Comparison of ENCODE assay signal across 15 cellular contexts in the genomic region with DNA sequence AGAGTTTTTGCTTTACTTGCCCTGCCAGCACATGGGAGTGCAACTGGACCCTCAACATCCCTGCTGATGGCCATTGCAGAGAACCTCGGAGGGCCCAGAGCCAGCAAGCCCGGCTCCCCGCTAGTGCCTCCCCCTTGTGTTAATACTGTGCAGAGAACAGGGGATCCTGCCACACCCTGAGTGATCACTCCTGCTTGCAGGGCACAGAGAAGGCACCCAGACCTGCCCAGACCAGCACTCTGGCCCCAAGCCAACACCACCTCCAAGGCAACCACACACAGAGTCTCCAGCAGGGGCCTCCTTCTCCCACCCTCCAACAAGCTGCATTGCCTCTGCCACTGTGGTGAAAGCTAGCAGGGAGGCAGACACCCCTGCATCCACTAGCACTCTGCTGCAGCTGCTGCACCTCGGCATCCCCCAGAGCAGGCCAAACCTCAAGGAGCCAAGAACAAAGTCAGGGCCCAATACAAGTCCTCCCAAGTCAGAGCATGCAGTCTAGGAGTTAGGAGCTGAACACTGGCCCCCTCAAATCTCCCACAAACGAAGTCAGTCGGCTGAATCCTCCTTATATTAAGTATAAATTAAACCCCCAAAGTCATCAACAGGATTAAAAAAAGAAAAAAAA.
DNase-seq lines count a peak whose midpoint lies in the region; ATAC-seq and TF ChIP-seq lines count a peak whose summit lies in the region.
"Had no signal": no experiment of that assay in that cellular context is flagged by ENCODE, and none has a peak within 500 bp of the region (broad histone marks: within the 10 kb centered on the region; RNA-seq: fewer than 3 reads in every experiment).

No MANE protein-coding gene starts in this region.

- no peak overlapping the region for H3K4me3 Mint-ChIP-seq in stimulated activated naive CD8-positive, alpha-beta T cell treated with anti-CD3 and anti-CD28 coated beads, Interleukin-15, amount 100 ng/mL, for 72 hours
- no peak overlapping the region for H3K4me3 Mint-ChIP-seq in WTC11
- H3K4me3 Mint-ChIP-seq in activated CD4-positive, alpha-beta T cell treated with anti-CD3 and anti-CD28 coated beads, Interleukin-2, amount 10 ng/mL, durations not matched to agents 24 days and 14 days: no peak overlapping the region
- H3K4me3 Mint-ChIP-seq: B cell; CD4-positive, alpha-beta memory T cell had no signal

- no peak overlapping the region for H3K27ac Mint-ChIP-seq in stimulated activated naive CD8-positive, alpha-beta T cell treated with anti-CD3 and anti-CD28 coated beads, Interleukin-15, amount 100 ng/mL, for 72 hours
- H3K27ac Mint-ChIP-seq in WTC11: no peak overlapping the region
- no peak overlapping the region for H3K27ac Mint-ChIP-seq in activated CD4-positive, alpha-beta T cell treated with anti-CD3 and anti-CD28 coated beads, Interleukin-2, amount 10 ng/mL, durations not matched to agents 24 days and 14 days
- H3K27ac Mint-ChIP-seq: B cell; CD4-positive, alpha-beta memory T cell had no signal

- no peak overlapping the region for H3K27ac ChIP-seq in aorta (ENCODE audit: low read depth in 1 of 2, low read length in 2 of 2)
- H3K27ac ChIP-seq: SJSA1 had no signal

- POLR2A ChIA-PET in WTC11 (lab: Charles Lee): no interaction called here

- no peaks in the 10 kb centered on the region for H3K27me3 Mint-ChIP-seq in stimulated activated naive CD8-positive, alpha-beta T cell treated with anti-CD3 and anti-CD28 coated beads, Interleukin-15, amount 100 ng/mL, for 72 hours
- no peaks in the 10 kb centered on the region for H3K27me3 Mint-ChIP-seq in WTC11 (ENCODE audit: low read depth)
- H3K27me3 Mint-ChIP-seq in activated CD4-positive, alpha-beta T cell treated with anti-CD3 and anti-CD28 coated beads, Interleukin-2, amount 10 ng/mL, durations not matched to agents 24 days and 14 days: no peaks in the 10 kb centered on the region
- H3K27me3 Mint-ChIP-seq: B cell; CD4-positive, alpha-beta memory T cell had no signal

- H3K4me1 ChIP-seq in aorta (ENCODE audit: control insufficient read depth in 1 of 2, insufficient read depth in 2 of 2, low read length in 2 of 2): no peaks in the 10 kb centered on the region
- H3K4me1 ChIP-seq: SJSA1 had no signal

- no peak overlapping the region for H3K4me3 ChIP-seq in aorta (ENCODE audit: low read length in 2 of 2)
- H3K4me3 ChIP-seq: SJSA1 had no signal

- TF ChIP-seq CTCF in WTC11 (IDR thresholded peaks at IDR 0.05): no peak

- ATAC-seq in stimulated activated naive CD8-positive, alpha-beta T cell treated with anti-CD3 and anti-CD28 coated beads, Interleukin-15, amount 100 ng/mL, for 72 hours: peak; percentile 28
- ATAC-seq in stimulated activated naive CD8-positive, alpha-beta T cell treated with anti-CD3 and anti-CD28 coated beads, Interleukin-15, Interleukin-2, amounts not matched to agents 100 U/mL and 50 U/mL, for 24 hours: no peak
- ATAC-seq in WTC11: peak; percentile 71
- peak; percentile 36 for ATAC-seq in aorta (ENCODE audit: low FRiP score)

- no peaks in the 10 kb centered on the region for H3K36me3 ChIP-seq in aorta (ENCODE audit: control insufficient read depth in 1 of 2, insufficient read depth in 2 of 2, low read length in 1 of 2)
- H3K36me3 ChIP-seq: SJSA1 had no signal

- H3K9me3 Mint-ChIP-seq in stimulated activated naive CD8-positive, alpha-beta T cell treated with anti-CD3 and anti-CD28 coated beads, Interleukin-15, amount 100 ng/mL, for 72 hours: peaks cover 4 to 8% of the 10 kb centered on the region in 2 donors
- no peaks in the 10 kb centered on the region for H3K9me3 Mint-ChIP-seq in WTC11
- H3K9me3 Mint-ChIP-seq in activated CD4-positive, alpha-beta T cell treated with anti-CD3 and anti-CD28 coated beads, Interleukin-2, amount 10 ng/mL, durations not matched to agents 24 days and 14 days: no peaks in the 10 kb centered on the region

- H3K4me1 Mint-ChIP-seq in stimulated activated naive CD8-positive, alpha-beta T cell treated with anti-CD3 and anti-CD28 coated beads, Interleukin-15, amount 100 ng/mL, for 72 hours: no peaks in the 10 kb centered on the region
- peaks cover 2% of the 10 kb centered on the region for H3K4me1 Mint-ChIP-seq in WTC11
- no peaks in the 10 kb centered on the region for H3K4me1 Mint-ChIP-seq in activated CD4-positive, alpha-beta T cell treated with anti-CD3 and anti-CD28 coated beads, Interleukin-2, amount 10 ng/mL, durations not matched to agents 24 days and 14 days
- H3K4me1 Mint-ChIP-seq: B cell; CD4-positive, alpha-beta memory T cell had no signal

- H3K27me3 ChIP-seq in aorta (ENCODE audit: control insufficient read depth in 1 of 2, insufficient read depth in 2 of 2, low read length in 1 of 2): no peaks in the 10 kb centered on the region
- H3K27me3 ChIP-seq: SJSA1 had no signal

- in situ Hi-C loops in KBM-7 (cut with MboI; ENCODE audit: low pct_unique_long_range_greater_than_20kb, low sequenced_read_pairs): no loop called here

- no peaks in the 10 kb centered on the region for H3K36me3 Mint-ChIP-seq in WTC11
- H3K36me3 Mint-ChIP-seq in activated CD4-positive, alpha-beta T cell treated with anti-CD3 and anti-CD28 coated beads, Interleukin-2, amount 10 ng/mL, durations not matched to agents 24 days and 14 days (ENCODE audit: low read depth): no peaks in the 10 kb centered on the region
- H3K36me3 Mint-ChIP-seq: CD4-positive, alpha-beta memory T cell had no signal

- H3K9me3 ChIP-seq in aorta (ENCODE audit: control insufficient read depth, low read length): no peaks in the 10 kb centered on the region
- H3K9me3 ChIP-seq: SJSA1 had no signal

- intact Hi-C loops in aorta (cut with DNase I): no loop called here
- intact Hi-C loops in activated CD4-positive, alpha-beta T cell treated with anti-CD3 and anti-CD28 coated beads, Interleukin-2, amount 10 ng/mL, durations not matched to agents 24 days and 14 days (cut with micrococcal nuclease): no loop called here

- 86 to 88% methylated on average over 6 of the region's 6 CpGs for WGBS in aorta, 2 donors

- DNase-seq in stimulated activated naive CD8-positive, alpha-beta T cell treated with anti-CD3 and anti-CD28 coated beads, Interleukin-15, amount 100 ng/mL, for 72 hours: no peak
- no peak for DNase-seq in stimulated activated naive CD8-positive, alpha-beta T cell treated with anti-CD3 and anti-CD28 coated beads, Interleukin-15, Interleukin-2, amounts not matched to agents 100 U/mL and 50 U/mL, for 24 hours
- no peak for DNase-seq in WTC11 (ENCODE audit: low spot score)
- DNase-seq in mesenteric fat pad (ENCODE audit: low spot score): peak; percentile 69
- DNase-seq in aorta: no peak
- no peak for DNase-seq in activated CD4-positive, alpha-beta T cell treated with anti-CD3 and anti-CD28 coated beads, Interleukin-2, amount 10 ng/mL, durations not matched to agents 24 days and 14 days
- DNase-seq in SW480 (ENCODE audit: low spot score): no peak
- no peak for DNase-seq in KBM-7
- DNase-seq: ACHN; CD4-positive, alpha-beta memory T cell; KG1; NCI-H1048; NCI-H2107 had no signal

- CTCF ChIA-PET in WTC11 (lab: Charles Lee): interaction anchor here (1.3 to 1.4 kb wide), 3 partner anchors 33 to 157 kb away, joined by 4 to 5 read pairs (median 4); no protein-coding TSS in a partner anchor

TF ChIP-seq in WTC11, 78 proteins besides CTCF, POLR2A, EP300 and RAD21 (continues in another document):
- TF ChIP-seq, protein P1, sequence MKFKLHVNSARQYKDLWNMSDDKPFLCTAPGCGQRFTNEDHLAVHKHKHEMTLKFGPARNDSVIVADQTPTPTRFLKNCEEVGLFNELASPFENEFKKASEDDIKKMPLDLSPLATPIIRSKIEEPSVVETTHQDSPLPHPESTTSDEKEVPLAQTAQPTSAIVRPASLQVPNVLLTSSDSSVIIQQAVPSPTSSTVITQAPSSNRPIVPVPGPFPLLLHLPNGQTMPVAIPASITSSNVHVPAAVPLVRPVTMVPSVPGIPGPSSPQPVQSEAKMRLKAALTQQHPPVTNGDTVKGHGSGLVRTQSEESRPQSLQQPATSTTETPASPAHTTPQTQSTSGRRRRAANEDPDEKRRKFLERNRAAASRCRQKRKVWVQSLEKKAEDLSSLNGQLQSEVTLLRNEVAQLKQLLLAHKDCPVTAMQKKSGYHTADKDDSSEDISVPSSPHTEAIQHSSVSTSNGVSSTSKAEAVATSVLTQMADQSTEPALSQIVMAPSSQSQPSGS (CRISPR knock-in tag; IDR thresholded peaks at IDR 0.05; ENCODE audit: borderline replicate concordance, low read depth): no peak
- no peak for TF ChIP-seq ZNF423 (CRISPR knock-in tag; IDR thresholded peaks at IDR 0.05)
- TF ChIP-seq SMAD4 (CRISPR knock-in tag; IDR thresholded peaks at IDR 0.05): no peak
- TF ChIP-seq GTF2I (CRISPR knock-in tag; conservative IDR thresholded peaks at IDR 0.05): no peak
- TF ChIP-seq ZNF138 (CRISPR knock-in tag; conservative IDR thresholded peaks at IDR 0.05): no peak
- TF ChIP-seq, protein P2, sequence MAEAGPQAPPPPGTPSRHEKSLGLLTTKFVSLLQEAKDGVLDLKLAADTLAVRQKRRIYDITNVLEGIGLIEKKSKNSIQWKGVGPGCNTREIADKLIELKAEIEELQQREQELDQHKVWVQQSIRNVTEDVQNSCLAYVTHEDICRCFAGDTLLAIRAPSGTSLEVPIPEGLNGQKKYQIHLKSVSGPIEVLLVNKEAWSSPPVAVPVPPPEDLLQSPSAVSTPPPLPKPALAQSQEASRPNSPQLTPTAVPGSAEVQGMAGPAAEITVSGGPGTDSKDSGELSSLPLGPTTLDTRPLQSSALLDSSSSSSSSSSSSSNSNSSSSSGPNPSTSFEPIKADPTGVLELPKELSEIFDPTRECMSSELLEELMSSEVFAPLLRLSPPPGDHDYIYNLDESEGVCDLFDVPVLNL (CRISPR knock-in tag; IDR thresholded peaks at IDR 0.05; ENCODE audit: borderline replicate concordance, low read depth): no peak
- TF ChIP-seq, protein P3, sequence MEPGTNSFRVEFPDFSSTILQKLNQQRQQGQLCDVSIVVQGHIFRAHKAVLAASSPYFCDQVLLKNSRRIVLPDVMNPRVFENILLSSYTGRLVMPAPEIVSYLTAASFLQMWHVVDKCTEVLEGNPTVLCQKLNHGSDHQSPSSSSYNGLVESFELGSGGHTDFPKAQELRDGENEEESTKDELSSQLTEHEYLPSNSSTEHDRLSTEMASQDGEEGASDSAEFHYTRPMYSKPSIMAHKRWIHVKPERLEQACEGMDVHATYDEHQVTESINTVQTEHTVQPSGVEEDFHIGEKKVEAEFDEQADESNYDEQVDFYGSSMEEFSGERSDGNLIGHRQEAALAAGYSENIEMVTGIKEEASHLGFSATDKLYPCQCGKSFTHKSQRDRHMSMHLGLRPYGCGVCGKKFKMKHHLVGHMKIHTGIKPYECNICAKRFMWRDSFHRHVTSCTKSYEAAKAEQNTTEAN (CRISPR knock-in tag; IDR thresholded peaks at IDR 0.05): no peak
- no peak for TF ChIP-seq ZNF121 (CRISPR knock-in tag; IDR thresholded peaks at IDR 0.05)
- no peak for TF ChIP-seq ZNF671 (CRISPR knock-in tag; IDR thresholded peaks at IDR 0.05)
